Comparison of ENCODE assay signal across 29 cellular contexts in the genomic region with DNA sequence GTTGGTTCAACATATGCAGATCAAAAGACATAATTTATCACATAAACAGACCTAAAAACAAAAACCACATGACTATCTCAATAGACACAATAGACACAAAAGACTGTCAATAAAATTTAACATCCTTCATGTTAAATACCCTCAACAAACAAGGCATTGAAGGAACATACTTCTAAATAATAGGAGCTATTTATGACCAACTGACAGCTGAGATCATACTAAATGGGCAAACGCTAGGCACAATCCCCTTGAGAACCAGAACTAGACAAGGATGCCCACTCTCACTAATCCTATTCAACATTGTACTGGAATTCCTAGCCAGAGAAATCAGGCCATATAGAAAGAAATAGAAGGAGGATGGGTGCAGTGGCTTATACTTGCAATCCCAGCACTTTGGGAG.
"Had no signal": no experiment of that assay in that cellular context is flagged by ENCODE, and none has a peak within 500 bp of the region (broad histone marks: within the 10 kb centered on the region; RNA-seq: fewer than 3 reads in every experiment).

No MANE protein-coding gene starts in this region.

- ATAC-seq: activated CD8-positive, alpha-beta T cell treated with anti-CD3 and anti-CD28 coated beads for 36 hours; activated naive CD4-positive, alpha-beta T cell treated with anti-CD3 and anti-CD28 coated beads, Interleukin-2, amount 50 U/mL, for 72 hours; activated T-cell treated with anti-CD3 and anti-CD28 coated beads, Interleukin-2, amount 50 U/mL, for 4 hours; activated T-cell treated with anti-CD3 and anti-CD28 coated beads, Interleukin-2, amount 50 U/mL, for 72 hours; activated T-helper 17 cell treated with anti-CD3 and anti-CD28 coated beads, Interleukin-2, amount 50 U/mL, for 72 hours; body of pancreas had no signal

- DNase-seq: activated B cell treated with CpG ODN at 0.5 μM for 24 hours; activated CD4-positive, alpha-beta memory T cell treated with anti-CD3 and anti-CD28 coated beads for 36 hours; activated CD4-positive, alpha-beta T cell treated with anti-CD3 and anti-CD28 coated beads for 4 hours; activated CD4-positive, alpha-beta T cell treated with anti-CD3 and anti-CD28 coated beads, Interleukin-2, amount 10 ng/mL, durations not matched to agents 24 days and 14 days; activated CD4-positive, alpha-beta T cell treated with anti-CD3 and anti-CD28 coated beads, Interleukin-2, amount 50 U/mL, for 1 hour; activated CD4-positive, alpha-beta T cell treated with anti-CD3 and anti-CD28 coated beads, Interleukin-2, amount 50 U/mL, for 4 hours; activated CD4-positive, CD25-positive, alpha-beta regulatory T cell treated with anti-CD3 and anti-CD28 coated beads, Interleukin-2, amount 50 U/mL, for 72 hours; activated CD8-positive, alpha-beta memory T cell treated with anti-CD3 and anti-CD28 coated beads, Interleukin-2, amount 50 U/mL, for 4 hours; activated CD8-positive, alpha-beta T cell treated with anti-CD3 and anti-CD28 coated beads for 36 hours; activated effector memory CD4-positive, alpha-beta T cell treated with anti-CD3 and anti-CD28 coated beads, Interleukin-2, amount 50 U/mL, for 16 hours; activated gamma-delta T cell treated with Interleukin-2 at 50 U/mL for 16 hours; activated naive CD4-positive, alpha-beta T cell; activated naive CD4-positive, alpha-beta T cell treated with anti-CD3 and anti-CD28 coated beads for 36 hours; activated naive CD4-positive, alpha-beta T cell treated with anti-CD3 and anti-CD28 coated beads, Interleukin-2, amount 50 U/mL, for 16 hours; activated naive CD8-positive, alpha-beta T cell treated with anti-CD3 and anti-CD28 coated beads for 36 hours; activated T-cell treated with anti-CD3 and anti-CD28 coated beads for 4 hours; activated T-cell treated with anti-CD3 and anti-CD28 coated beads, Interleukin-2, amount 50 U/mL, for 1 hour; activated T-cell treated with anti-CD3 and anti-CD28 coated beads, Interleukin-2, amount 50 U/mL, for 4 hours; activated T-cell treated with anti-CD3 and anti-CD28 coated beads, Interleukin-2, amount 50 U/mL, for 72 hours; adrenal gland; amniotic stem cell; aorta; body of pancreas; brain microvascular endothelial cell; central memory CD4-positive, alpha-beta T cell; T-helper 2 cell; T-helper 9 cell had no signal
